ENCODE assay signal across 8 cellular contexts in the genomic region with DNA sequence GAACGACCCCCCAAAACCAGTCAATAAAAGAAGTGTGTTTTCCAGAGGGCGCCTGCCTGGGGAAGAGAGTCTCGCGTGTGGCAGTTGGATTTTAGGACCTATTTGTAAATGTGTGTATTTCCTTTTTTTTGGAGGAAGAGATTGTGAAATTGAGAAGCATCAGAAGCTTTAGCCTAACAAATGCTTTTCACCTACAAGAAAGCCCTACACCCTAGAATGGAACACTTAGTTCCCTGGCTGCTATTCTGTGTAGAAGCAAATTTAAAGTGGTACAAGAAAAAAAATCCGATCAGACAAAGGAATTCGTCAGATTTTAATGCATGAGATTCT. TPM values are rescaled to one million over a fixed set of nuclear protein-coding genes. Genes with fewer than 3 reads are reported as not detected.
A peak's percentile ranks its signal among the peaks of the same experiment; 100 is the strongest.
DNase-seq lines count a peak whose midpoint lies in the region; ATAC-seq, FAIRE-seq and TF ChIP-seq lines count a peak whose summit lies in the region.

No MANE protein-coding gene starts in this region.

- H3K27ac ChIP-seq in endodermal cell (ENCODE audit: low read depth, low read length) (no peak overlapping the region), osteoblast (ENCODE audit: low read depth, low read length) (peak overlapping the region; percentile 74)

- ATAC-seq in HG02623 (IDR thresholded peaks at IDR 0.05; ENCODE audit: unreplicated experiment), result no peak

- no peak overlapping the region for H2AFZ ChIP-seq in osteoblast (ENCODE audit: low read length)

- H3K4me1 Mint-ChIP-seq in endodermal cell, result peaks cover 26% of the 10 kb centered on the region

- 5 to 10% methylated on average over 3 to 6 of the region's 6 CpGs for WGBS in endodermal cell (ENCODE audit: insufficient coverage in 1 of 2, insufficient read length in 1 of 2), 2 experiments

- peak overlapping the region; percentile 66 for H3K9ac ChIP-seq in endodermal cell (ENCODE audit: extremely low read depth, low read length, poor library complexity, severe bottlenecking)

- H4K20me1 ChIP-seq in osteoblast (ENCODE audit: insufficient read depth, low read length), result peaks cover 26% of the 10 kb centered on the region

- peak; percentile 29 for FAIRE-seq in GM18507 (lab: Jason Lieb, UNC)
- FAIRE-seq in HTR-8/SVneo (lab: Jason Lieb, UNC), result no peak

- H3K4me1 ChIP-seq in endodermal cell (ENCODE audit: control insufficient read depth, insufficient read depth, low read length) (peaks cover 11% of the 10 kb centered on the region), osteoblast (ENCODE audit: insufficient read depth, low read length) (peaks cover 23% of the 10 kb centered on the region)

- H3K27me3 Mint-ChIP-seq in endodermal cell (ENCODE audit: insufficient read depth), result no peaks in the 10 kb centered on the region

- H3K36me3 ChIP-seq in endodermal cell (ENCODE audit: control insufficient read depth, insufficient read depth, low read length) (peaks cover 16% of the 10 kb centered on the region), osteoblast (ENCODE audit: insufficient read depth, low read length) (no peaks in the 10 kb centered on the region)

- peak overlapping the region; percentile 77 for H3K4me3 Mint-ChIP-seq in endodermal cell

- peaks cover 8% of the 10 kb centered on the region for H3K36me3 Mint-ChIP-seq in endodermal cell (ENCODE audit: low read depth)

- no peak for DNase-seq in GM18507 (ENCODE audit: extremely low spot score, insufficient read length, low read depth)
- DNase-seq in NOMO-1 treated with dmso at 0.1 percent for 144 hours (lab: John Stamatoyannopoulos, UW; ENCODE audit: unreplicated experiment), result peak; percentile 19
- no peak for DNase-seq in endodermal cell
- DNase-seq in osteoblast (ENCODE audit: insufficient read length, low spot score, missing footprints), result no peak
- DNase-seq in HTR-8/SVneo (ENCODE audit: insufficient read length, low spot score), result no peak
- no peak for DNase-seq in ecto neural progenitor cell (ENCODE audit: low spot score)
- no peak for DNase-seq in NCI-H2107 (lab: John Stamatoyannopoulos, UW)

- peak overlapping the region; percentile 70 for H3K27ac Mint-ChIP-seq in endodermal cell

- H3K4me2 ChIP-seq in osteoblast (ENCODE audit: insufficient read depth, low read length), result peak overlapping the region; percentile 97

- H3K9me3 ChIP-seq in endodermal cell (ENCODE audit: control insufficient read depth, low read length) (no peaks in the 10 kb centered on the region), osteoblast (ENCODE audit: low read depth, low read length) (no peaks in the 10 kb centered on the region)

- H3K4me3 ChIP-seq in endodermal cell (ENCODE audit: low read length) (peak overlapping the region; percentile 83), osteoblast (ENCODE audit: insufficient read depth, low read length) (peak overlapping the region; percentile 95)

- H3K9me3 Mint-ChIP-seq in endodermal cell, result no peaks in the 10 kb centered on the region

- no peaks in the 10 kb centered on the region for H3K27me3 ChIP-seq in endodermal cell (ENCODE audit: control insufficient read depth, insufficient read depth, low read length, poor library complexity, severe bottlenecking)
- H3K27me3 ChIP-seq in osteoblast (ENCODE audit: insufficient read depth, low read length), result no peaks in the 10 kb centered on the region

- TF ChIP-seq CTCF in endodermal cell (conservative IDR thresholded peaks at IDR 0.05) (no peak), osteoblast (IDR thresholded peaks at IDR 0.05; ENCODE audit: extremely low read depth, low read depth, low read length) (no peak)

- peaks cover 54% of the 10 kb centered on the region for H3K79me2 ChIP-seq in osteoblast (ENCODE audit: insufficient read depth, low read length)

RNA-seq across cellular contexts. Expression of gene RCOR1, which starts 1.4 kb away (rescaled TPM):
- total RNA-seq in endodermal cell (10 to 100 TPM; 30.3 to 31.5 TPM), osteoblast (11.6 and 13.3 TPM in 2 replicates)
- 23.8 TPM for polyA plus RNA-seq in endodermal cell (2013, experiment 1 of 2)
- 24.8 TPM for polyA plus RNA-seq in endodermal cell (2013, experiment 2 of 2)
